In the genomic region with DNA sequence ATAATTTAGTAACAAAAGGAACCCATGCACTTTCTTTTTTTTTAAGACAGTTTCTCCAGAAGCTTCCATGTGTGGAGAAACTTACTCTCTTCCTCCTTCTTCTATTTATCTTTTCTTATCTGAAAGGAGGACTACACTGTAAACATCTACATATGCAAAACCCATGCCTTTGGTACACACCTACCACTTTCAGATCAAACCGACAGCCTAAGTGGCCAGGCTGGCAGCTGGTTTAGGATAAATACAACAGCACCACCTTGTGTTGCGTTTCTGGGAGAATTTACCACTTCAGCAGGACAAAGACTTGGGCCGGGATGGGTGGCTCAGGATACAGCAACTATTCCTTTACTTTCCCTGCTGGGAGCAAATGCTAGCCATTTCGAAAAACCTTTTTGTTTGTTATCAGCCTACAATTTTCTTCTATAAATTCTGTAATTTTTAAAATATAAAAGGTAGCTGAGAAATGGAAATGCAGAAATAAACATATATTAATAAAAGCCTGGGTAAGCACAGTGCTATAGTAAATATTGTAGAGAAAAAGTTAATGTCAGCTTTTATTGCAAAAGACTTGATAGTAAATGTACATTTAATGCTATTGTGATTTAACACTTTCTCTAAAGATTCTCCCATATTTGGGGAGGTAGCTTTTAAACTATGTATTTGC, we compare ENCODE assay signal across 8 cellular contexts.
DNase-seq lines count a peak whose midpoint lies in the region; ATAC-seq and FAIRE-seq lines count a peak whose summit lies in the region.

No MANE protein-coding gene starts in this region.

- DNase-seq in C1 segment of cervical spinal cord (lab: John Stamatoyannopoulos, UW) (peak in 11 of 14 donors; percentile 23 to 70 (median 54)), GM19239 (ENCODE audit: insufficient read length, low spot score) (peak; percentile 44), NCI-H460 (ENCODE audit: extremely low read depth, low read depth) (peak; percentile 78), cerebellum (ENCODE audit: low spot score) (peak; percentile 74), left colon (peak; percentile 75 to 76)
- DNase-seq in activated CD4-positive, alpha-beta T cell treated with anti-CD3 and anti-CD28 coated beads for 24 hours (ENCODE audit: low read depth in 2 of 2) = peak; percentile 38 to 48
- peak; percentile 47 for DNase-seq in stimulated activated CD4-positive, alpha-beta T cell treated with anti-CD3 and anti-CD28 coated beads, Interleukin-2, amount 100 ng/mL, for 48 hours

- intact Hi-C loops in left colon (cut with DNase I, micrococcal nuclease) = loop anchor here in 1 of 2 donors (5.0 kb wide), 1 partner anchor 177 kb away; no protein-coding TSS in a partner anchor

- ATAC-seq in HG03354 (IDR thresholded peaks at IDR 0.05; ENCODE audit: poor library complexity, severe bottlenecking, unreplicated experiment) (peak; percentile 79), left colon (peak; percentile 98)

- FAIRE-seq in GM19239 (lab: Jason Lieb, UNC) = peak; percentile 100

Comparison
In these comparisons a context has a peak if more than half of its experiments do, and no peak if none do; other contexts are left out.
1. Peak in every context shown above with its lines: DNase-seq and ATAC-seq.